Comparison of ENCODE assay signal across 8 cellular contexts in genomic region chr16:69186642-69187386, GRCh38. TPM values are rescaled to one million over a fixed set of nuclear protein-coding genes. Genes with fewer than 3 reads are reported as not detected.
DNase-seq lines count a peak whose midpoint lies in the region; ATAC-seq and TF ChIP-seq lines count a peak whose summit lies in the region.

SNTB2 (plus strand) TSS chr16:69187164; CDS start chr16:69187167, 3 bp downstream.

- intact Hi-C loops in OCI-LY7 (cut with micrococcal nuclease; ENCODE audit: unreplicated experiment) = loop anchor here (1.0 kb wide), 1 partner anchor 55 kb away; the partner anchor contains the start of genes CHTF8 and UTP4

- peak; percentile 96 for DNase-seq in D341Med (ENCODE audit: low spot score)
- peak in 73 of 76 experiments; percentile 12 to 90 (median 74) for DNase-seq in HUDEP-2 (lab: John Stamatoyannopoulos, UW; ENCODE audit: unreplicated experiment in 76 of 76)
- DNase-seq in OCI-LY7 (ENCODE audit: low spot score) = peak; percentile 90
- DNase-seq in activated T-cell treated with anti-CD3 and anti-CD28 coated beads, Interleukin-2, amount 50 U/mL, for 1 hour = peak; percentile 83
- no peak for DNase-seq in epithelial cell of proximal tubule (ENCODE audit: low read depth)
- DNase-seq in mucosa of gallbladder (ENCODE audit: low spot score) = peak; percentile 93
- peak; percentile 90 for DNase-seq in stimulated activated CD8-positive, alpha-beta memory T cell treated with anti-CD3 and anti-CD28 coated beads, Interleukin-4, amount 100 ng/mL, for 48 hours

- CTCF ChIA-PET in OCI-LY7 (lab: Charles Lee; ENCODE audit: unreplicated experiment) = interaction anchor here (0.8 kb wide), 1 partner anchor 54 kb away, joined by 3 read pairs; no protein-coding TSS in a partner anchor

- H3K9me2 ChIP-seq in OCI-LY7 (ENCODE audit: insufficient read depth, low read length) = no peaks in the 10 kb centered on the region

- H2AFZ ChIP-seq in OCI-LY7 (ENCODE audit: low read length) = peak within 1 kb of the TSS; percentile 89

- H3K79me2 ChIP-seq in OCI-LY7 (ENCODE audit: insufficient read depth, low read depth, low read length) = peaks cover 37% of the 10 kb centered on the region

- H3K4me2 ChIP-seq in OCI-LY7 (ENCODE audit: low read length) = peak within 1 kb of the TSS; percentile 83

- no peaks in the 10 kb centered on the region for H3K36me3 ChIP-seq in OCI-LY7 (ENCODE audit: insufficient read depth, low read length)

- ATAC-seq in GM21367 (IDR thresholded peaks at IDR 0.05; ENCODE audit: unreplicated experiment) = peak; percentile 75

- no TSS peak for BruUV-seq in OCI-LY7 (replicated peaks; lab: Mats Ljungman, UMichigan)

- TF ChIP-seq CTCF in OCI-LY7 (conservative IDR thresholded peaks at IDR 0.05; ENCODE audit: low read length) (no peak), epithelial cell of proximal tubule (conservative IDR thresholded peaks at IDR 0.05; ENCODE audit: low read depth, low read length) (no peak)

- peak within 1 kb of the TSS; percentile 68 for H3K27ac ChIP-seq in OCI-LY7 (ENCODE audit: low read depth, low read length, poor library complexity, severe bottlenecking)

- H3K4me1 ChIP-seq in OCI-LY7 (ENCODE audit: insufficient read depth, low read length, poor library complexity, severe bottlenecking) = peaks cover 28% of the 10 kb centered on the region

- H3K4me3 ChIP-seq in OCI-LY7 (ENCODE audit: low read depth, low read length, poor library complexity, severe bottlenecking) (peak within 1 kb of the TSS; percentile 79), epithelial cell of proximal tubule (ENCODE audit: low read depth, low read length) (peak within 1 kb of the TSS; percentile 77)

- POLR2A ChIA-PET in OCI-LY7 (lab: Charles Lee) = interaction anchor here (0.6 kb wide), 4 partner anchors 23 to 231 kb away, joined by 3 to 4 read pairs (median 4); no protein-coding TSS in a partner anchor

- 0 out of 2 replicates have a peak, but pooled peaks cover 3% of the 10 kb centered on the region for H4K20me1 ChIP-seq in OCI-LY7 (ENCODE audit: insufficient read depth, low read length)

- no peaks in the 10 kb centered on the region for H3K9me3 ChIP-seq in OCI-LY7 (ENCODE audit: low read length)

RNA-seq across cellular contexts. Expression of gene SNTB2, which starts in this region (rescaled TPM):
- 21.2 and 39.4 TPM in 2 replicates for total RNA-seq in OCI-LY7 (2014; rRNA removed; shearing (Covaris generic))
- 32.6 and 34.1 TPM in 2 replicates for total RNA-seq in OCI-LY7 (2022)
- 5.8 and 31.0 TPM in 2 replicates for total RNA-seq in epithelial cell of proximal tubule
- total RNA-seq in mucosa of gallbladder = 43.8 TPM
